Comparison of ENCODE assay signal across 1 cellular context in the genomic region with DNA sequence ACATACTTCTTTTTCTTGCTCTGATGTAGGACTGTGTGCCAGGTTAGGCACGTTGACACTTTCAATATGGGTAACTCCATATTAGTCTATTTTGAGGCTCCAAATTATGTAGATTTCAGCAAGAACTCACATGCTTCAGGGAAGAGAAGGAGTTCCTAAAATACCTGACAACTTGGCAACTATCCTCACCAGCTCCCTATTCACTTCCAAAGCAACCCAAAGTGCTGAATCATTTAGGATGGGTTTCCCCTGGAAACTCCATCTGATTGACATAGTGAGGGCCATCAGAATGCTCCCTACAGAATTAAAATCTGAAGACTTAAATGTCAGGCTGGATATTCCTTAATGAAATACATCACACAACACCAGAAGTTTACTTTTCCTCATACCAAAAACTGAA.
TF ChIP-seq lines count a peak whose summit lies in the region.

No MANE protein-coding gene starts in this region.

TF ChIP-seq in IMR-90, 13 proteins besides CTCF, POLR2A, EP300 and RAD21:
- TF ChIP-seq RCOR1 (IDR thresholded peaks at IDR 0.05; ENCODE audit: insufficient replicate concordance, low read length) (no peak), MAFK (IDR thresholded peaks at IDR 0.05; ENCODE audit: low read depth, low read length) (no peak)
